19 cellular contexts compared by ENCODE assay signal in the genomic region with DNA sequence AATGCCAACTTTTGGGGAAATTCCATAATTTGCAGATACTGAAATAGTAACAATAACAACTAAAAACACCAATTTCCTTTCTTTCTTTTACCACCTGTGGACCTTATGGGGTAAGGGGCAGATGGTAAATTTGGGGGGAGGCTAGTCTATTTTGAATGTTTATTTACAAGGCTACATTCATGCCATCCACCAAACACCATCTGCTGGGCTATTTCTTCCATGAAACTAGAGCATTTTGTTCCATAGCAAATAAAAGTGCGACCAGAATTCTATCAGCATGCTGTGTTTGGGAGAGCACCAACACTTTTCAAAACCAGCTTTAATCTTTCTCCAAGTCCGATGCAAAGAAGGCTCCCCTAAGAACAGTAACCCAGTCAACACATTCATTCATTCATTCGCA.
DNase-seq lines count a peak whose midpoint lies in the region; ATAC-seq lines count a peak whose summit lies in the region.
"Had no signal": no experiment of that assay in that cellular context is flagged by ENCODE, and none has a peak within 500 bp of the region (broad histone marks: within the 10 kb centered on the region; RNA-seq: fewer than 3 reads in every experiment).

No MANE protein-coding gene starts in this region.

- no peak overlapping the region for H3K27ac Mint-ChIP-seq in natural killer cell treated with Interleukin-12 subunit alpha and Interleukin-12 subunit beta and Interleukin-15 and Interleukin-18, amount 100 ng/mL, for 72 hours
- H3K27ac Mint-ChIP-seq: CD4-positive, alpha-beta T cell had no signal

- no peaks in the 10 kb centered on the region for H3K4me1 Mint-ChIP-seq in natural killer cell treated with Interleukin-12 subunit alpha and Interleukin-12 subunit beta and Interleukin-15 and Interleukin-18, amount 100 ng/mL, for 72 hours (ENCODE audit: low read depth in 2 of 2)

- peaks cover 19 to 29% of the 10 kb centered on the region in 2 donors for H3K27me3 Mint-ChIP-seq in natural killer cell treated with Interleukin-12 subunit alpha and Interleukin-12 subunit beta and Interleukin-15 and Interleukin-18, amount 100 ng/mL, for 72 hours

- DNase-seq in DMS 273 treated with DMSO at 0.1 percent for 48 hours (lab: John Stamatoyannopoulos, UW), result peak; percentile 50
- DNase-seq in NCI-H2171 treated with DMSO at 0.1 percent for 48 hours (lab: John Stamatoyannopoulos, UW), result peak; percentile 74
- DNase-seq in cerebellum (ENCODE audit: low spot score), result peak; percentile 62
- DNase-seq in pons (ENCODE audit: low spot score), result peak; percentile 19
- DNase-seq in natural killer cell treated with Interleukin-12 subunit alpha and Interleukin-12 subunit beta and Interleukin-15 and Interleukin-18, amount 100 ng/mL, for 72 hours (ENCODE audit: low spot score), result no peak
- DNase-seq in D341Med (ENCODE audit: low spot score), result no peak
- DNase-seq in AG08395 (ENCODE audit: low spot score), result no peak
- DNase-seq: CD4-positive, alpha-beta T cell; DMS79; EL; H7; MV-4-11; NCI-H1105; NCI-H146; NCI-H2029 treated with DMSO at 0.1 percent for 48 hours; NCI-H226; NCI-H510A had no signal

- H3K4me3 Mint-ChIP-seq in natural killer cell treated with Interleukin-12 subunit alpha and Interleukin-12 subunit beta and Interleukin-15 and Interleukin-18, amount 100 ng/mL, for 72 hours, result no peak overlapping the region
- H3K4me3 Mint-ChIP-seq: CD4-positive, alpha-beta T cell had no signal

- H3K9me3 Mint-ChIP-seq in natural killer cell treated with Interleukin-12 subunit alpha and Interleukin-12 subunit beta and Interleukin-15 and Interleukin-18, amount 100 ng/mL, for 72 hours, result no peaks in the 10 kb centered on the region
- H3K9me3 Mint-ChIP-seq: CD4-positive, alpha-beta T cell had no signal

- H3K36me3 Mint-ChIP-seq in natural killer cell treated with Interleukin-12 subunit alpha and Interleukin-12 subunit beta and Interleukin-15 and Interleukin-18, amount 100 ng/mL, for 72 hours, result no peaks in the 10 kb centered on the region

- ATAC-seq in natural killer cell treated with Interleukin-12 subunit alpha and Interleukin-12 subunit beta and Interleukin-15 and Interleukin-18, amount 100 ng/mL, for 72 hours, result no peak
- ATAC-seq: K562, Right ventricle myocardium inferior had no signal

Comparison
In these comparisons a context has a peak if more than half of its experiments do, and no peak if none do; other contexts are left out.
1. DNase-seq: peak in DMS 273 treated with DMSO at 0.1 percent for 48 hours (single experiment), NCI-H2171 treated with DMSO at 0.1 percent for 48 hours (single experiment), cerebellum (single experiment) and pons (single experiment); none in natural killer cell treated with Interleukin-12 subunit alpha and Interleukin-12 subunit beta and Interleukin-15 and Interleukin-18, amount 100 ng/mL, for 72 hours (single experiment), D341Med (single experiment) and AG08395 (single experiment).